2 cellular contexts compared by ENCODE assay signal in the genomic region with DNA sequence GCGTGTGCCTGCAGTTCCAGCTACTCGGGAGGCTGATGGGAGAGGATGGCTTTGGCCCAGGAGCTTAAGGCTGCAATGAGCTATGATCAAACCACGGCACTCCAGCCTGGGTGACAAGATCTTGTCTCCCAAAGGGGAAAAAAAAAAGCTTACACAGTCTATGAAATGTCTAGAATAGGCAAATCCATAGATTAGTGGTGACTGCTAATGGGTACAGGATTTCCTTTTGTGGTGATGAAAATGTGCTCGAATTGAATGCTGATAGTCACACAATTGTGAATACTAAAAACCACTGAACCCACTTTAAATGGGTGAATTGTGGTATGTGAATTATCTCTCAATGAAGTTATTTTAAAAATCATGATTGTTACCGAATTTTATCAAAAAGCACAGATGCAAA.
TF ChIP-seq lines count a peak whose summit lies in the region.

No MANE protein-coding gene starts in this region.

TF ChIP-seq in HepG2, 621 proteins besides CTCF, POLR2A, EP300 and RAD21 (continued from another document):
- TF ChIP-seq, protein P1, sequence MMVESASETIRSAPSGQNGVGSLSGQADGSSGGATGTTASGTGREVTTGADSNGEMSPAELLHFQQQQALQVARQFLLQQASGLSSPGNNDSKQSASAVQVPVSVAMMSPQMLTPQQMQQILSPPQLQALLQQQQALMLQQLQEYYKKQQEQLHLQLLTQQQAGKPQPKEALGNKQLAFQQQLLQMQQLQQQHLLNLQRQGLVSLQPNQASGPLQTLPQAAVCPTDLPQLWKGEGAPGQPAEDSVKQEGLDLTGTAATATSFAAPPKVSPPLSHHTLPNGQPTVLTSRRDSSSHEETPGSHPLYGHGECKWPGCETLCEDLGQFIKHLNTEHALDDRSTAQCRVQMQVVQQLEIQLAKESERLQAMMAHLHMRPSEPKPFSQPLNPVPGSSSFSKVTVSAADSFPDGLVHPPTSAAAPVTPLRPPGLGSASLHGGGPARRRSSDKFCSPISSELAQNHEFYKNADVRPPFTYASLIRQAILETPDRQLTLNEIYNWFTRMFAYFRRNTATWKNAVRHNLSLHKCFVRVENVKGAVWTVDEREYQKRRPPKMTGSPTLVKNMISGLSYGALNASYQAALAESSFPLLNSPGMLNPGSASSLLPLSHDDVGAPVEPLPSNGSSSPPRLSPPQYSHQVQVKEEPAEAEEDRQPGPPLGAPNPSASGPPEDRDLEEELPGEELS (CRISPR knock-in tag; IDR thresholded peaks at IDR 0.05) = no peak
- TF ChIP-seq SP2 (CRISPR knock-in tag; IDR thresholded peaks at IDR 0.05) = no peak
- no peak for TF ChIP-seq SATB2 (CRISPR knock-in tag; IDR thresholded peaks at IDR 0.05)
- 0 out of 2 replicates have a peak, but pooled peaks have one; percentile 13 for TF ChIP-seq PHF8 (CRISPR knock-in tag; IDR thresholded peaks at IDR 0.05)
- 0 out of 2 replicates have a peak, but pooled peaks have one; percentile 52 for TF ChIP-seq FOXO4 (CRISPR knock-in tag; conservative IDR thresholded peaks at IDR 0.05)

TF ChIP-seq in WTC11, 78 proteins besides CTCF, POLR2A, EP300 and RAD21 (continued from another document):
- TF ChIP-seq JAZF1 (CRISPR knock-in tag; IDR thresholded peaks at IDR 0.05) = no peak
- TF ChIP-seq OVOL2 (CRISPR knock-in tag; IDR thresholded peaks at IDR 0.05; ENCODE audit: borderline replicate concordance) = no peak
- TF ChIP-seq HMGXB4 (CRISPR knock-in tag; IDR thresholded peaks at IDR 0.05) = no peak
- TF ChIP-seq MYBL2 (CRISPR knock-in tag; IDR thresholded peaks at IDR 0.05) = no peak
- TF ChIP-seq SOX15 (CRISPR knock-in tag; IDR thresholded peaks at IDR 0.05) = no peak
- TF ChIP-seq GABPB1 (CRISPR knock-in tag; IDR thresholded peaks at IDR 0.05) = no peak
- TF ChIP-seq ATF2 (CRISPR knock-in tag; IDR thresholded peaks at IDR 0.05; ENCODE audit: borderline replicate concordance, low read depth) = no peak
- TF ChIP-seq EMX1 (CRISPR knock-in tag; IDR thresholded peaks at IDR 0.05) = no peak
- no peak for TF ChIP-seq JUN (CRISPR knock-in tag; IDR thresholded peaks at IDR 0.05)
TF ChIP-seq in WTC11: peak in this region for 0.
